In genomic region chr2:168550670-168551069, GRCh38 we compare ENCODE assay signal across 14 cellular contexts.
DNase-seq lines count a peak whose midpoint lies in the region; ATAC-seq and TF ChIP-seq lines count a peak whose summit lies in the region.
"Had no signal": no experiment of that assay in that cellular context is flagged by ENCODE, and none has a peak within 500 bp of the region (broad histone marks: within the 10 kb centered on the region; RNA-seq: fewer than 3 reads in every experiment).

No MANE protein-coding gene starts in this region.

- no peaks in the 10 kb centered on the region for H3K9me3 ChIP-seq in neural progenitor cell (ENCODE audit: low read depth)

- no peak overlapping the region for H2AFZ ChIP-seq in neural progenitor cell (replicated peaks)

- H3K9ac ChIP-seq in neural progenitor cell = no peak overlapping the region

- peaks cover 4% of the 10 kb centered on the region for H3F3A ChIP-seq in neural progenitor cell (ENCODE audit: low read depth)

- DNase-seq in HEK293T (ENCODE audit: extremely low spot score) (peak; percentile 12), MV-4-11 (lab: John Stamatoyannopoulos, UW) (peak; percentile 94), globus pallidus (ENCODE audit: low spot score) (peak; percentile 20), neural progenitor cell (ENCODE audit: low spot score) (peak; percentile 23), foreskin keratinocyte (no peak)
- DNase-seq: activated CD4-positive, CD25-positive, alpha-beta regulatory T cell; CD8-positive, alpha-beta T cell; HFFc6; NCI-H1694 treated with DMSO at 0.1 percent for 48 hours; occipital lobe had no signal

- no peak overlapping the region for H3K27ac Mint-ChIP-seq in neural progenitor cell
- H3K27ac Mint-ChIP-seq: CD8-positive, alpha-beta T cell; HFFc6 had no signal

- H3K79me2 ChIP-seq in neural progenitor cell (ENCODE audit: low read depth) = peaks cover 21% of the 10 kb centered on the region

- H3K27ac ChIP-seq in neural progenitor cell = no peak overlapping the region
- no peak overlapping the region for H3K27ac ChIP-seq in foreskin keratinocyte

- no peak overlapping the region for H3K4me3 Mint-ChIP-seq in neural progenitor cell
- H3K4me3 Mint-ChIP-seq: CD8-positive, alpha-beta T cell; central memory CD8-positive, alpha-beta T cell; HFFc6 had no signal

- H3K4me3 ChIP-seq in neural progenitor cell = no peak overlapping the region

- POLR2A ChIA-PET in HEK293T (lab: Yijun Ruan, JAX) = no interaction called here

- H3K4me2 ChIP-seq in neural progenitor cell = no peak overlapping the region

- no peaks in the 10 kb centered on the region for H3K36me3 ChIP-seq in neural progenitor cell

- H3K36me3 Mint-ChIP-seq in neural progenitor cell = peaks cover 18% of the 10 kb centered on the region

- H3K4me1 Mint-ChIP-seq in neural progenitor cell = peaks cover 11% of the 10 kb centered on the region
- H3K4me1 Mint-ChIP-seq: central memory CD8-positive, alpha-beta T cell had no signal

- H4K20me1 ChIP-seq in neural progenitor cell (ENCODE audit: low read depth) = peaks cover 7% of the 10 kb centered on the region

- TF ChIP-seq CTCF in neural progenitor cell (IDR thresholded peaks at IDR 0.05) = no peak
- TF ChIP-seq CTCF in foreskin keratinocyte (conservative IDR thresholded peaks at IDR 0.05) = no peak

- H3K27me3 Mint-ChIP-seq in neural progenitor cell (ENCODE audit: insufficient read depth, low read depth) = no peaks in the 10 kb centered on the region
- H3K27me3 Mint-ChIP-seq: central memory CD8-positive, alpha-beta T cell had no signal

- no peaks in the 10 kb centered on the region for H3K9me3 Mint-ChIP-seq in neural progenitor cell
- H3K9me3 Mint-ChIP-seq: CD8-positive, alpha-beta T cell; central memory CD8-positive, alpha-beta T cell; HFFc6 had no signal

- ATAC-seq in foreskin keratinocyte (no peak), GM19463 (IDR thresholded peaks at IDR 0.05; ENCODE audit: unreplicated experiment) (no peak), GM21447 (IDR thresholded peaks at IDR 0.05; ENCODE audit: unreplicated experiment) (no peak)
- ATAC-seq: CD8-positive, alpha-beta T cell; SK-N-SH treated with all-trans-retinoic acid at 6 μM for 48 hours had no signal

- H3K27me3 ChIP-seq in neural progenitor cell (no peaks in the 10 kb centered on the region), foreskin keratinocyte (no peaks in the 10 kb centered on the region)

- CTCF ChIA-PET in HEK293T (lab: Yijun Ruan, JAX) = interaction anchor here (0.5 kb wide), 1 partner anchor 390 kb away, joined by 4 read pairs; no protein-coding TSS in a partner anchor

- peaks cover 34% of the 10 kb centered on the region for H3K4me1 ChIP-seq in neural progenitor cell
- H3K4me1 ChIP-seq in foreskin keratinocyte = peaks cover 7% of the 10 kb centered on the region

TF ChIP-seq in HEK293T, 16 proteins besides CTCF, POLR2A, EP300 and RAD21:
- TF ChIP-seq HDGF (IDR thresholded peaks at IDR 0.05; ENCODE audit: borderline replicate concordance) (no peak), ZNF384 (IDR thresholded peaks at IDR 0.05) (no peak), FOXA1 (IDR thresholded peaks at IDR 0.05) (no peak), L3MBTL2 (conservative IDR thresholded peaks at IDR 0.05) (no peak), FOXM1 (IDR thresholded peaks at IDR 0.05; ENCODE audit: borderline replicate concordance) (no peak), SP1 (IDR thresholded peaks at IDR 0.05) (no peak), LEF1 (IDR thresholded peaks at IDR 0.05; ENCODE audit: borderline replicate concordance) (no peak), ELF4 (IDR thresholded peaks at IDR 0.05) (no peak), BHLHE40 (IDR thresholded peaks at IDR 0.05; ENCODE audit: borderline replicate concordance) (no peak), CTBP1 (IDR thresholded peaks at IDR 0.05; ENCODE audit: borderline replicate concordance) (no peak), PKNOX1 (IDR thresholded peaks at IDR 0.05) (no peak), SUZ12 (IDR thresholded peaks at IDR 0.05) (no peak)

Comparison
In these comparisons a context has a peak if more than half of its experiments do, and no peak if none do; other contexts are left out.
1. DNase-seq: peak in HEK293T (single experiment), MV-4-11 (single experiment), globus pallidus (single experiment) and neural progenitor cell (single experiment); none in foreskin keratinocyte (0 of 2).